In the genomic region with DNA sequence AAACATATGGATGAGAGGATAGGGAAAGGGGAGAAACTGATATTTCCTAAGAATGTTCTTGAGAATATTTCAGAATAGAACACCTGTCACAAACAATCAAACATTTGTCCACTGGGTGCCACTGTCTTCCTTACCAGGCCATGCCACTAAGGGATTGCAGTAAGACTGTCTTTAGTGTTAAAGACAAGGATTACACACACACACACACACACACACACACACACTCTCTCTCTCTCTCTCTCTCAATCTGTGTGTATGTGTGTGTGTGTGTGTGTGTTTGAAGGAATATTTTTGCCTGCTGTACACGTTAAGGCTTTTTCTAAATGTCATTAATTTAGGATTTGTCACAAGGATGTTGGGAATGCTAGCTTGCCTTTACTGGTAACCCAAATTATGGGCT, we compare ENCODE assay signal across 8 cellular contexts. TPM values are rescaled to one million over a fixed set of nuclear protein-coding genes. Genes with fewer than 3 reads are reported as not detected.
A peak's percentile ranks its signal among the peaks of the same experiment; 100 is the strongest.
DNase-seq lines count a peak whose midpoint lies in the region; ATAC-seq lines count a peak whose summit lies in the region.

No MANE protein-coding gene starts in this region.

- H3K9me3 Mint-ChIP-seq in effector memory CD8-positive, alpha-beta T cell, result no peaks in the 10 kb centered on the region

- DNase-seq in COLO829 (ENCODE audit: low spot score) (peak; percentile 47), NOMO-1 treated with DMSO at 0.1 percent for 48 hours (lab: John Stamatoyannopoulos, UW; ENCODE audit: unreplicated experiment) (peak; percentile 41), mucosa of gallbladder (ENCODE audit: low spot score) (peak; percentile 35)
- DNase-seq in effector memory CD8-positive, alpha-beta T cell, result peak; percentile 18 to 31 (median 21)
- no peak for DNase-seq in stimulated activated naive CD4-positive, alpha-beta T cell treated with Interleukin-2 at 50 U/mL for 16 hours (lab: John Stamatoyannopoulos, UW)

- no peak overlapping the region for H3K4me3 Mint-ChIP-seq in effector memory CD8-positive, alpha-beta T cell

- H3K4me1 Mint-ChIP-seq in effector memory CD8-positive, alpha-beta T cell (ENCODE audit: low read depth in 2 of 2), result peaks cover 0 to 4% of the 10 kb centered on the region in 2 donors

- H3K36me3 Mint-ChIP-seq in effector memory CD8-positive, alpha-beta T cell (ENCODE audit: insufficient read depth), result no peaks in the 10 kb centered on the region

- ATAC-seq in GM18511 (IDR thresholded peaks at IDR 0.05; ENCODE audit: unreplicated experiment) (peak; percentile 90), HG02981 (IDR thresholded peaks at IDR 0.05; ENCODE audit: unreplicated experiment) (peak; percentile 87), HG03108 (IDR thresholded peaks at IDR 0.05; ENCODE audit: unreplicated experiment) (no peak)
- ATAC-seq in effector memory CD8-positive, alpha-beta T cell (replicated peaks), result peak; percentile 87

- no peaks in the 10 kb centered on the region for H3K27me3 Mint-ChIP-seq in effector memory CD8-positive, alpha-beta T cell

- no peak overlapping the region for H3K27ac Mint-ChIP-seq in effector memory CD8-positive, alpha-beta T cell

RNA-seq across cellular contexts. Expression of a gene that starts 54.4 kb away (rescaled TPM):
- total RNA-seq in mucosa of gallbladder, result not detected
